In the genomic region with DNA sequence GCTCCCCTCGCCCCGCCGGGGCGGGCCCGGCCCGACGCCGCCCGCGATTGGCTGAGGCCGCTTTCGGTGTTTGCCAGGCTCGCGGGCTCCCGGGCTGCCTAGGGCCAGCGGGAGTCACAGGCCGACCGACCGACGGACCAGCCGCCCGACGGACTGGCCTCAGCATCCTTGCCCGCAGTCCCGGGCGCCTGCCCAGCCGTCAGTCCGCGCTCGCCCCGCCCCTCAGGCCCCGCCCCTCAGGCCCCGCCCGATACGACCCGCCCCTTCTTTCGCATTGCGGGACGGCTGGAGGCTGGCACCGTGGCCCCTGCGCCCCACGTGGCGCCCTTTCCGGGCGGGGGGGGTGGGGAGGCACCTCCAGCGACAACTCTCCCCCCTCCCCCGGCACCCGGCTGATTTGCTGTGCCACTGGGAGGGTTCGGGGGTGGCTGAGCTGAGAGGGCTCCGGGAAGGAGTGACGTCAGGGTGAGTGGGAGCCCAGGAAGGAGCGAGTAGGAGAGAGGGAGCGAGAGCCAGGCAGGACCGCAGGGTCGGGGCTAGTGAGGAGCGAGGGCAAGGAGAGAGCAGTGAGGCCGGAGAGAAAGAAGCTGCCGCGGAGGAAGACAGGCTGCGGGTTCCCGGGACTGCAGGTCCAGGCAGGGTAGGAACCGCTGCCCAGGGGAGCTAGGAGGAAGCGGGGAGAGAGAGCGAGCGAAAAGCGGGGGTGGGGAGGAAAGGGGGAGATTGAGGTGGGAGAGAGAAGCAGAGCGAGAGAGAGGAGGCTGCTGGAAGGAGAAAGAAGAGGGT, we compare ENCODE assay signal across 8 cellular contexts. TPM values are rescaled to one million over a fixed set of nuclear protein-coding genes. Genes with fewer than 3 reads are reported as not detected.
DNase-seq lines count a peak whose midpoint lies in the region; ATAC-seq and TF ChIP-seq lines count a peak whose summit lies in the region.

A gene with protein sequence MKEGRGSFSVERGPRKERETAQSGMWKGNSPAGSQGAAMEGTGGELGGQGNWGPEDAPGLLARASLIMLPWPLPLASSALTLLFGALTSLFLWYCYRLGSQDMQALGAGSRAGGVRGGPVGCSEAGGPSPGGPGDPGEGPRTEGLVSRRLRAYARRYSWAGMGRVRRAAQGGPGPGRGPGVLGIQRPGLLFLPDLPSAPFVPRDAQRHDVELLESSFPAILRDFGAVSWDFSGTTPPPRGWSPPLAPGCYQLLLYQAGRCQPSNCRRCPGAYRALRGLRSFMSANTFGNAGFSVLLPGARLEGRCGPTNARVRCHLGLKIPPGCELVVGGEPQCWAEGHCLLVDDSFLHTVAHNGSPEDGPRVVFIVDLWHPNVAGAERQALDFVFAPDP (plus strand): TSS at position 387 of the 786 bp plus-strand sequence. CDS start 484 bp downstream, outside the sequence.

- in situ Hi-C loops in KBM-7 (cut with MboI; ENCODE audit: low pct_unique_long_range_greater_than_20kb, low sequenced_read_pairs): no loop called here

- no peak within 1 kb of the TSS for H3K27ac Mint-ChIP-seq in activated naive CD8-positive, alpha-beta T cell treated with anti-CD3 and anti-CD28 coated beads, Interleukin-2, amount 10 ng/mL, durations not matched to agents 7 days and 5 days

- H3K4me3 Mint-ChIP-seq in activated naive CD8-positive, alpha-beta T cell treated with anti-CD3 and anti-CD28 coated beads, Interleukin-2, amount 10 ng/mL, durations not matched to agents 7 days and 5 days: peak within 1 kb of the TSS; percentile 67

- BruUV-seq in A673 (replicated peaks; lab: Mats Ljungman, UMichigan): no TSS peak

- TF ChIP-seq CTCF in A673 (conservative IDR thresholded peaks at IDR 0.05; ENCODE audit: low read depth, low read length) (no peak), osteoblast (IDR thresholded peaks at IDR 0.05; ENCODE audit: extremely low read depth, low read depth, low read length) (no peak), tibial artery (IDR thresholded peaks at IDR 0.05) (no peak)

- no peaks in the 10 kb centered on the region for H3K9me3 ChIP-seq in A673 (ENCODE audit: low read depth, low read length, poor library complexity, severe bottlenecking)
- H3K9me3 ChIP-seq in SJSA1 (replicated peaks): no peaks in the 10 kb centered on the region
- no peaks in the 10 kb centered on the region for H3K9me3 ChIP-seq in osteoblast (ENCODE audit: low read depth, low read length)
- no peaks in the 10 kb centered on the region for H3K9me3 ChIP-seq in tibial artery

- POLR2A ChIA-PET in A673 (lab: Charles Lee; ENCODE audit: low non-redundant PET): interaction anchor here (0.6 to 0.7 kb wide), 4 partner anchors 26 to 102 kb away, joined by 3 to 9 read pairs (median 6); a partner anchor contains a TSS
- POLR2A ChIA-PET in activated naive CD8-positive, alpha-beta T cell treated with anti-CD3 and anti-CD28 coated beads, Interleukin-2, amount 10 ng/mL, durations not matched to agents 7 days and 5 days (lab: Charles Lee): interaction anchor here (0.6 to 3.4 kb wide), 5 partner anchors 9 to 958 kb away, joined by 3 to 17 read pairs (median 4); a partner anchor contains a TSS

- peak; percentile 60 for ATAC-seq in GM18907 (IDR thresholded peaks at IDR 0.05; ENCODE audit: unreplicated experiment)
- ATAC-seq in activated naive CD8-positive, alpha-beta T cell treated with anti-CD3 and anti-CD28 coated beads, Interleukin-2, amount 10 ng/mL, durations not matched to agents 7 days and 5 days (ENCODE audit: low read depth): peak; percentile 83
- peak; percentile 93 for ATAC-seq in Right ventricle myocardium superior (ENCODE audit: poor library complexity)

- H3K4me1 Mint-ChIP-seq in activated naive CD8-positive, alpha-beta T cell treated with anti-CD3 and anti-CD28 coated beads, Interleukin-2, amount 10 ng/mL, durations not matched to agents 7 days and 5 days: peaks cover 11% of the 10 kb centered on the region

- H3K27me3 Mint-ChIP-seq in activated naive CD8-positive, alpha-beta T cell treated with anti-CD3 and anti-CD28 coated beads, Interleukin-2, amount 10 ng/mL, durations not matched to agents 7 days and 5 days: peaks cover 29% of the 10 kb centered on the region

- no peaks in the 10 kb centered on the region for H3K9me3 Mint-ChIP-seq in activated naive CD8-positive, alpha-beta T cell treated with anti-CD3 and anti-CD28 coated beads, Interleukin-2, amount 10 ng/mL, durations not matched to agents 7 days and 5 days

- CTCF ChIA-PET in A673 (lab: Charles Lee): interaction anchor here (0.6 to 0.8 kb wide), 2 partner anchors 52 to 57 kb away, joined by 3 to 5 read pairs; no protein-coding TSS in a partner anchor

- H3K36me3 ChIP-seq in A673 (ENCODE audit: insufficient read depth, low read length, poor library complexity, severe bottlenecking) (no peaks in the 10 kb centered on the region), SJSA1 (peaks cover 2% of the 10 kb centered on the region; the same call in 1 of the 2 replicates), osteoblast (ENCODE audit: insufficient read depth, low read length) (peaks cover 9% of the 10 kb centered on the region), tibial artery (no peaks in the 10 kb centered on the region)

- H3K36me3 Mint-ChIP-seq in activated naive CD8-positive, alpha-beta T cell treated with anti-CD3 and anti-CD28 coated beads, Interleukin-2, amount 10 ng/mL, durations not matched to agents 7 days and 5 days: no peaks in the 10 kb centered on the region

- peak within 1 kb of the TSS; percentile 92 for H3K4me2 ChIP-seq in osteoblast (ENCODE audit: insufficient read depth, low read length)

- intact Hi-C loops in A673 (cut with micrococcal nuclease; ENCODE audit: unreplicated experiment): no loop called here
- intact Hi-C loops in Right ventricle myocardium superior (cut with DNase I): no loop called here
- intact Hi-C loops in tibial artery (cut with DNase I; ENCODE audit: low total_unique reads): no loop called here

- peaks cover 15% of the 10 kb centered on the region for H4K20me1 ChIP-seq in osteoblast (ENCODE audit: insufficient read depth, low read length)

- peaks cover 23% of the 10 kb centered on the region for H3K79me2 ChIP-seq in osteoblast (ENCODE audit: insufficient read depth, low read length)

- DNase-seq in A673 (ENCODE audit: low spot score): peak; percentile 76
- DNase-seq in KBM-7: peak; percentile 77
- DNase-seq in SJSA1 (ENCODE audit: low read depth in 1 of 2, low spot score in 2 of 2): peak; percentile 84 to 87
- DNase-seq in activated naive CD8-positive, alpha-beta T cell treated with anti-CD3 and anti-CD28 coated beads, Interleukin-2, amount 10 ng/mL, durations not matched to agents 7 days and 5 days: peak; percentile 93
- peak; percentile 81 for DNase-seq in Right ventricle myocardium superior
- DNase-seq in osteoblast (ENCODE audit: insufficient read length, low spot score, missing footprints): peak; percentile 98
- peak in 1 of 2 donors; percentile 76 for DNase-seq in tibial artery

- peak within 1 kb of the TSS; percentile 68 for H3K27ac ChIP-seq in A673 (ENCODE audit: low read depth, low read length, poor library complexity, severe bottlenecking)
- peak within 1 kb of the TSS; percentile 36 for H3K27ac ChIP-seq in SJSA1
- H3K27ac ChIP-seq in osteoblast (ENCODE audit: low read depth, low read length): peak within 1 kb of the TSS; percentile 79
- H3K27ac ChIP-seq in tibial artery: no peak within 1 kb of the TSS

- H3K4me3 ChIP-seq in A673 (ENCODE audit: low read depth, low read length, poor library complexity, severe bottlenecking) (peak within 1 kb of the TSS; percentile 60), SJSA1 (peak within 1 kb of the TSS; percentile 47), osteoblast (ENCODE audit: insufficient read depth, low read length) (peak within 1 kb of the TSS; percentile 88), tibial artery (peak within 1 kb of the TSS; percentile 49 to 56)

- H3K4me1 ChIP-seq in A673 (ENCODE audit: insufficient read depth, low read length, poor library complexity, severe bottlenecking): peaks cover 6% of the 10 kb centered on the region
- H3K4me1 ChIP-seq in SJSA1 (replicated peaks): peaks cover 24% of the 10 kb centered on the region
- H3K4me1 ChIP-seq in osteoblast (ENCODE audit: insufficient read depth, low read length): peaks cover 20% of the 10 kb centered on the region
- peaks cover 0 to 26% (median 12%) of the 10 kb centered on the region in 4 donors for H3K4me1 ChIP-seq in tibial artery

- H2AFZ ChIP-seq in osteoblast (ENCODE audit: low read length): peak within 1 kb of the TSS; percentile 88

- H3K27me3 ChIP-seq in A673 (replicated peaks; ENCODE audit: insufficient read depth, low read depth, low read length, poor library complexity): no peaks in the 10 kb centered on the region
- no peaks in the 10 kb centered on the region for H3K27me3 ChIP-seq in SJSA1 (replicated peaks)
- peaks cover 8% of the 10 kb centered on the region for H3K27me3 ChIP-seq in osteoblast (ENCODE audit: insufficient read depth, low read length)
- peaks cover 2 to 48% of the 10 kb centered on the region in 2 donors for H3K27me3 ChIP-seq in tibial artery

RNA-seq across cellular contexts. Expression of the gene that starts here (rescaled TPM):
- total RNA-seq in A673 (2021): 2.0 and 2.5 TPM in 2 replicates
- 3.7 and 8.8 TPM in 2 replicates for total RNA-seq in SJSA1 (2014; rRNA removed; shearing (Covaris generic))
- total RNA-seq in activated naive CD8-positive, alpha-beta T cell treated with anti-CD3 and anti-CD28 coated beads, Interleukin-2, amount 10 ng/mL, durations not matched to agents 7 days and 5 days: under 1 TPM in 1 of 2 experiments, not detected in 1; 0.42 TPM
- not detected for total RNA-seq in Right ventricle myocardium superior
- total RNA-seq in osteoblast: 0.88 and 1.8 TPM in 2 replicates

Comparison
In these comparisons a context has a peak if more than half of its experiments do, and no peak if none do; other contexts are left out.
1. Peak in DNase-seq and ATAC-seq in activated naive CD8-positive, alpha-beta T cell treated with anti-CD3 and anti-CD28 coated beads, Interleukin-2, amount 10 ng/mL, durations not matched to agents 7 days and 5 days; RNA of the gene not detected or under 1 TPM.
2. Peak in DNase-seq and ATAC-seq in Right ventricle myocardium superior; RNA of the gene not detected or under 1 TPM.
3. H3K27ac ChIP-seq: peak in A673 (single experiment), SJSA1 (single experiment) and osteoblast (single experiment); none in tibial artery (0 of 2).
4. Peak in every context shown above with its lines, with median percentiles within 50 percentile points of each other: H3K4me3 ChIP-seq and ATAC-seq.